8 cellular contexts compared by ENCODE assay signal in the genomic region with DNA sequence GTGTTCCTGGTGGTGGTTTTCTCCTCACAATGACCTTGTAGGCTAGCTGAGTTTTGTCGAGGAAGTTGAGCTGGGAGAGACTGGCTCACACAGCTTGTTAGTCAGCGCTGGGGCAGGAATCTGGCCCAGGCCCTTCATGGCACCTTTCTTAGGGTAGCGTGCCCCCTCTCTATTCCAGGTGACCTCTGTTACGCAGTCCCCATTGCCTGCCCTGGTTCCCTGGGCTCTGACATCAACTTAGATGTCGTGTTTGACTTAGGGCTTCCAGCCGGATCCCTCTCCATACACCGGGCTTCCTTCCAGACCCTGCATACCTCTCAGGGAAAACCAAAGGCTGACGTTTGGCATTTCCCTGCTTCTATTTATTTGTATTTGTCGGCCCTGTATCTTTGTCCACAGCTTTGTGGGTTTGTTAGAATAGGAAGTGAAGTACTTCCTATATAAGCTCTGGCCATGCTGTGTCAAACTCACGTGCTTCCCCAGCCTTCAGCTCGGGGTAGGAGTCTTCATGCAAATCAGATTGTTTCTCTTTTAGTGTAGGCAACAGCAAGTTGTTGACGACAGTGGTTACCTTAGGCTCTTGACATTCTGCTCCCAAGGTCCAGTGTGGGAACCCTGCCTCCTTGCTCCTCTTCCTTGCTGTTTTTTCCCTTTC. TPM values are rescaled to one million over a fixed set of nuclear protein-coding genes. Genes with fewer than 3 reads are reported as not detected.
DNase-seq lines count a peak whose midpoint lies in the region; ATAC-seq and TF ChIP-seq lines count a peak whose summit lies in the region.

No MANE protein-coding gene starts in this region.

- no TSS peak for BruUV-seq in mammary epithelial cell (replicated peaks; lab: Mats Ljungman, UMichigan)

- DNase-seq in activated T-helper 2 cell treated with anti-CD3 and anti-CD28 coated beads, Interferon-gamma antibody, Interleukin-2, Interleukin-4, amounts not matched to agents 10 μg/mL and 5 μg/mL and 100 μg/mL, durations not matched to agents 14 hours and 24 hours and 36 hours (ENCODE audit: low spot score): no peak
- no peak for DNase-seq in right atrium auricular region (ENCODE audit: low spot score)
- peak; percentile 89 for DNase-seq in spleen
- DNase-seq in DMS 273 treated with DMSO at 0.1 percent for 48 hours (lab: John Stamatoyannopoulos, UW): no peak
- DNase-seq in mammary epithelial cell: no peak

- H4K20me1 ChIP-seq in KMS-11 (ENCODE audit: insufficient read depth) (peaks cover 24% of the 10 kb centered on the region), mammary epithelial cell (ENCODE audit: insufficient read depth, low read length) (peaks cover 10% of the 10 kb centered on the region)

- TF ChIP-seq POLR2A in GM15510 (IDR thresholded peaks at IDR 0.05; ENCODE audit: borderline replicate concordance, extremely low read depth, insufficient read length) (peak; percentile 48), spleen (IDR thresholded peaks at IDR 0.05) (peak in 2 of 3 donors; percentile 34 to 55)

- H3K79me2 ChIP-seq in KMS-11 (ENCODE audit: insufficient read depth, low read depth) (peaks cover 99% of the 10 kb centered on the region), mammary epithelial cell (ENCODE audit: insufficient read depth, low read length) (peaks cover 99% of the 10 kb centered on the region)

- in situ Hi-C loops in mammary epithelial cell (cut with MboI; ENCODE audit: low sequenced_read_pairs in 2 of 2): no loop called here

- H3K9me3 ChIP-seq in right atrium auricular region (no peaks in the 10 kb centered on the region), spleen (no peaks in the 10 kb centered on the region), mammary epithelial cell (replicated peaks; ENCODE audit: insufficient read depth, low read length) (no peaks in the 10 kb centered on the region)

- WGBS in spleen, 5 donors: 7 to 13% (median 11%) methylated on average over 12 of the region's 12 CpGs
- 80% methylated on average over 12 of the region's 12 CpGs for WGBS in mammary epithelial cell (ENCODE audit: low coverage, missing lambda C conversion rate)

- TF ChIP-seq CTCF in KMS-11 (conservative IDR thresholded peaks at IDR 0.05; ENCODE audit: low read depth, low read length): no peak
- no peak for TF ChIP-seq CTCF in right atrium auricular region (IDR thresholded peaks at IDR 0.05)
- no peak for TF ChIP-seq CTCF in spleen (IDR thresholded peaks at IDR 0.05 in 8 of 11, conservative IDR thresholded peaks at IDR 0.05 in 3 of 11)
- TF ChIP-seq CTCF in mammary epithelial cell (conservative IDR thresholded peaks at IDR 0.05 in 1 of 2, IDR thresholded peaks at IDR 0.05 in 1 of 2; ENCODE audit: extremely low read depth in 1 of 2, insufficient read depth in 1 of 2, low read depth in 1 of 2, low read length in 2 of 2): no peak

- H3K27ac Mint-ChIP-seq in activated T-helper 2 cell treated with anti-CD3 and anti-CD28 coated beads, Interferon-gamma antibody, Interleukin-2, Interleukin-4, amounts not matched to agents 10 μg/mL and 5 μg/mL and 100 μg/mL, durations not matched to agents 14 hours and 24 hours and 36 hours: peak overlapping the region; percentile 96

- intact Hi-C loops in activated T-helper 2 cell treated with anti-CD3 and anti-CD28 coated beads, Interferon-gamma antibody, Interleukin-2, Interleukin-4, amounts not matched to agents 10 μg/mL and 5 μg/mL and 100 μg/mL, durations not matched to agents 14 hours and 24 hours and 36 hours (cut with micrococcal nuclease): no loop called here
- intact Hi-C loops in spleen (cut with DNase I; ENCODE audit: low total_unique reads) (no loop called here), mammary epithelial cell (cut with micrococcal nuclease) (no loop called here)

- no peaks in the 10 kb centered on the region for H3K27me3 Mint-ChIP-seq in activated T-helper 2 cell treated with anti-CD3 and anti-CD28 coated beads, Interferon-gamma antibody, Interleukin-2, Interleukin-4, amounts not matched to agents 10 μg/mL and 5 μg/mL and 100 μg/mL, durations not matched to agents 14 hours and 24 hours and 36 hours (ENCODE audit: low read depth)

- H3K27ac ChIP-seq in KMS-11 (no peak overlapping the region), right atrium auricular region (peak overlapping the region; percentile 80), spleen (peak overlapping the region; percentile 65 to 89 (median 86)), mammary epithelial cell (ENCODE audit: insufficient read depth, low read depth, low read length) (no peak overlapping the region)

- CTCF ChIA-PET in mammary epithelial cell (lab: Charles Lee; ENCODE audit: low non-redundant PET): no interaction called here

- no peaks in the 10 kb centered on the region for H3K9me3 Mint-ChIP-seq in activated T-helper 2 cell treated with anti-CD3 and anti-CD28 coated beads, Interferon-gamma antibody, Interleukin-2, Interleukin-4, amounts not matched to agents 10 μg/mL and 5 μg/mL and 100 μg/mL, durations not matched to agents 14 hours and 24 hours and 36 hours

- peaks cover 10% of the 10 kb centered on the region for H3K36me3 Mint-ChIP-seq in activated T-helper 2 cell treated with anti-CD3 and anti-CD28 coated beads, Interferon-gamma antibody, Interleukin-2, Interleukin-4, amounts not matched to agents 10 μg/mL and 5 μg/mL and 100 μg/mL, durations not matched to agents 14 hours and 24 hours and 36 hours (ENCODE audit: low read depth)

- H2AFZ ChIP-seq in KMS-11 (ENCODE audit: low read depth) (no peak overlapping the region), mammary epithelial cell (ENCODE audit: low read depth, low read length) (no peak overlapping the region)

- H3K4me3 Mint-ChIP-seq in activated T-helper 2 cell treated with anti-CD3 and anti-CD28 coated beads, Interferon-gamma antibody, Interleukin-2, Interleukin-4, amounts not matched to agents 10 μg/mL and 5 μg/mL and 100 μg/mL, durations not matched to agents 14 hours and 24 hours and 36 hours (ENCODE audit: low read depth): peak overlapping the region; percentile 74

- dilution Hi-C loops in mammary epithelial cell (cut with HindIII; ENCODE audit: low sequenced_read_pairs): no loop called here

- ATAC-seq in GM21619 (IDR thresholded peaks at IDR 0.05; ENCODE audit: unreplicated experiment): peak; percentile 60

- H3K9ac ChIP-seq in KMS-11: no peak overlapping the region
- no peak overlapping the region for H3K9ac ChIP-seq in mammary epithelial cell (ENCODE audit: insufficient read depth, low read length)

- H3K36me3 ChIP-seq in KMS-11 (ENCODE audit: insufficient read depth): no peaks in the 10 kb centered on the region
- no peaks in the 10 kb centered on the region for H3K36me3 ChIP-seq in right atrium auricular region
- no peaks in the 10 kb centered on the region for H3K36me3 ChIP-seq in spleen
- H3K36me3 ChIP-seq in mammary epithelial cell (ENCODE audit: insufficient read depth, low read length): no peaks in the 10 kb centered on the region

- peaks cover 79% of the 10 kb centered on the region for H3K4me1 Mint-ChIP-seq in activated T-helper 2 cell treated with anti-CD3 and anti-CD28 coated beads, Interferon-gamma antibody, Interleukin-2, Interleukin-4, amounts not matched to agents 10 μg/mL and 5 μg/mL and 100 μg/mL, durations not matched to agents 14 hours and 24 hours and 36 hours (ENCODE audit: low read depth)

- H3K4me1 ChIP-seq in KMS-11 (ENCODE audit: low read depth, poor library complexity, severe bottlenecking) (peaks cover 95% of the 10 kb centered on the region), right atrium auricular region (peaks cover 0 to 96% of the 10 kb centered on the region in 2 donors), spleen (peaks cover 73 to 100% (median 93%) of the 10 kb centered on the region in 6 donors), mammary epithelial cell (ENCODE audit: insufficient read depth, low read length) (peaks cover 38% of the 10 kb centered on the region)

- no peak overlapping the region for H3K4me3 ChIP-seq in KMS-11 (IDR thresholded peaks at IDR 0.05; ENCODE audit: insufficient read depth, low read depth, low read length)
- H3K4me3 ChIP-seq in right atrium auricular region: no peak overlapping the region
- peak overlapping the region in 4 of 8 donors; percentile 8 to 54 (median 11) for H3K4me3 ChIP-seq in spleen
- no peak overlapping the region for H3K4me3 ChIP-seq in mammary epithelial cell (replicated peaks in 1 of 3; ENCODE audit: insufficient read depth in 1 of 3, low read depth in 2 of 3, low read length in 3 of 3)

- H3K27me3 ChIP-seq in KMS-11 (ENCODE audit: insufficient read depth, low read depth) (no peaks in the 10 kb centered on the region), right atrium auricular region (no peaks in the 10 kb centered on the region), spleen (replicated peaks in 1 of 7) (no peaks in the 10 kb centered on the region), mammary epithelial cell (ENCODE audit: insufficient read depth, low read length) (no peaks in the 10 kb centered on the region)

- H3K4me2 ChIP-seq in KMS-11 (peak overlapping the region; percentile 60), mammary epithelial cell (ENCODE audit: insufficient read depth, low read depth, low read length) (no peak overlapping the region)

RNA-seq across cellular contexts. Expression of a gene that starts 12.8 kb away (rescaled TPM):
- total RNA-seq in activated T-helper 2 cell treated with anti-CD3 and anti-CD28 coated beads, Interferon-gamma antibody, Interleukin-2, Interleukin-4, amounts not matched to agents 10 μg/mL and 5 μg/mL and 100 μg/mL, durations not matched to agents 14 hours and 24 hours and 36 hours: 75.0 and 82.4 TPM in 2 replicates
- total RNA-seq in right atrium auricular region (10 to 100 TPM; 47.9 to 48.9 TPM), spleen (100 to 1,000 TPM; 110 to 193 (median 164) TPM), mammary epithelial cell (100 to 1,000 TPM; 120 to 171 TPM)
- polyA plus RNA-seq in spleen (10 to 100 TPM in 1 of 3 donors, 1 to 10 TPM in 2; 6.9 to 13.2 (median 7.4) TPM), mammary epithelial cell (23.0 TPM)
- 227 TPM for polyA minus RNA-seq in mammary epithelial cell

Comparison
In these comparisons a context has a peak if more than half of its experiments do, and no peak if none do; other contexts are left out.
1. H3K27ac ChIP-seq: peak in right atrium auricular region (2 of 2) and spleen (8 of 8); none in KMS-11 (single experiment) and mammary epithelial cell (single experiment).